In genomic region chrX:1425381-1425780, GRCh38 we compare ENCODE assay signal across 22 cellular contexts. TPM values are rescaled to one million over a fixed set of nuclear protein-coding genes. Genes with fewer than 3 reads are reported as not detected.
DNase-seq lines count a peak whose midpoint lies in the region; ATAC-seq, FAIRE-seq and TF ChIP-seq lines count a peak whose summit lies in the region.
"Had no signal": no experiment of that assay in that cellular context is flagged by ENCODE, and none has a peak within 500 bp of the region (broad histone marks: within the 10 kb centered on the region; RNA-seq: fewer than 3 reads in every experiment).

No MANE protein-coding gene starts in this region.

- H3K4me1 Mint-ChIP-seq in chondrocyte (ENCODE audit: low read depth) = no peaks in the 10 kb centered on the region
- H3K4me1 Mint-ChIP-seq in stimulated activated naive CD8-positive, alpha-beta T cell treated with anti-CD3 and anti-CD28 coated beads, Interleukin-15, amount 100 ng/mL, for 72 hours = no peaks in the 10 kb centered on the region

- no peak for ATAC-seq in sciatic nerve
- ATAC-seq in stimulated activated naive CD8-positive, alpha-beta T cell treated with anti-CD3 and anti-CD28 coated beads, Interleukin-15, amount 100 ng/mL, for 72 hours = no peak

- intact Hi-C loops in sciatic nerve (cut with DNase I) = no loop called here

- DNase-seq in activated CD8-positive, alpha-beta memory T cell treated with anti-CD3 and anti-CD28 coated beads, Interleukin-2, amount 50 U/mL, for 4 hours = peak; percentile 5
- no peak for DNase-seq in activated CD8-positive, alpha-beta memory T cell treated with anti-CD3 and anti-CD28 coated beads for 24 hours
- DNase-seq in AG20443 (ENCODE audit: low spot score) = peak; percentile 1
- DNase-seq in chondrocyte (ENCODE audit: low spot score) = peak; percentile 47
- peak; percentile 33 for DNase-seq in sciatic nerve (ENCODE audit: low spot score)
- DNase-seq in RCC 7860 (ENCODE audit: low spot score) = no peak
- DNase-seq in stimulated activated naive CD8-positive, alpha-beta T cell treated with anti-CD3 and anti-CD28 coated beads, Interleukin-15, amount 100 ng/mL, for 72 hours = no peak
- no peak for DNase-seq in GM19239 (ENCODE audit: insufficient read length, low spot score)
- DNase-seq: 8988T; CD8-positive, alpha-beta memory T cell; GOT3; HCEC 1CT; KG1; NCI-H1092 treated with DMSO at 0.1 percent for 48 hours; NCI-H146; NCI-H2081; NCI-H2171 treated with DMSO at 0.1 percent for 48 hours; NCI-H446; NCI-H526; SHP77 had no signal

- peaks cover 32% of the 10 kb centered on the region for H3K36me3 Mint-ChIP-seq in chondrocyte (ENCODE audit: low read depth)

- H3K4me3 Mint-ChIP-seq in chondrocyte (ENCODE audit: unreplicated experiment) = no peak overlapping the region
- H3K4me3 Mint-ChIP-seq in stimulated activated naive CD8-positive, alpha-beta T cell treated with anti-CD3 and anti-CD28 coated beads, Interleukin-15, amount 100 ng/mL, for 72 hours = no peak overlapping the region
- H3K4me3 Mint-ChIP-seq: CD8-positive, alpha-beta memory T cell had no signal

- peaks cover 21% of the 10 kb centered on the region for H3K9me3 Mint-ChIP-seq in chondrocyte (ENCODE audit: low read depth)
- H3K9me3 Mint-ChIP-seq in stimulated activated naive CD8-positive, alpha-beta T cell treated with anti-CD3 and anti-CD28 coated beads, Interleukin-15, amount 100 ng/mL, for 72 hours = peaks cover 20 to 22% of the 10 kb centered on the region in 2 donors

- TF ChIP-seq CTCF in chondrocyte (IDR thresholded peaks at IDR 0.05) = no peak

- H3K27me3 Mint-ChIP-seq in chondrocyte (ENCODE audit: low read depth) = no peaks in the 10 kb centered on the region
- H3K27me3 Mint-ChIP-seq in stimulated activated naive CD8-positive, alpha-beta T cell treated with anti-CD3 and anti-CD28 coated beads, Interleukin-15, amount 100 ng/mL, for 72 hours = no peaks in the 10 kb centered on the region
- H3K27me3 Mint-ChIP-seq: CD8-positive, alpha-beta memory T cell had no signal

- FAIRE-seq in RCC 7860 (lab: Jason Lieb, UNC) (no peak), GM19239 (lab: Jason Lieb, UNC) (no peak)
- FAIRE-seq: G401.6, GM12892 had no signal

- no peak overlapping the region for H3K27ac Mint-ChIP-seq in chondrocyte (ENCODE audit: unreplicated experiment)
- peak overlapping the region in 1 of 2 donors; percentile 54 for H3K27ac Mint-ChIP-seq in stimulated activated naive CD8-positive, alpha-beta T cell treated with anti-CD3 and anti-CD28 coated beads, Interleukin-15, amount 100 ng/mL, for 72 hours

RNA-seq across cellular contexts. Expression of gene ASMTL, which starts 27.3 kb away (rescaled TPM):
- total RNA-seq in chondrocyte (19.6 to 29.0 TPM (median 20.2 TPM) in 3 replicates), sciatic nerve (35.0 TPM)

RNA-seq across cellular contexts. Expression of gene SLC25A6, which starts 33.5 kb away (rescaled TPM):
- 270 to 332 TPM (median 327 TPM) in 3 replicates for total RNA-seq in chondrocyte
- 167 TPM for total RNA-seq in sciatic nerve

Comparison
In these comparisons a context has a peak if more than half of its experiments do, and no peak if none do; other contexts are left out.
1. DNase-seq: peak in activated CD8-positive, alpha-beta memory T cell treated with anti-CD3 and anti-CD28 coated beads, Interleukin-2, amount 50 U/mL, for 4 hours (single experiment), AG20443 (single experiment), chondrocyte (single experiment) and sciatic nerve (single experiment); none in activated CD8-positive, alpha-beta memory T cell treated with anti-CD3 and anti-CD28 coated beads for 24 hours (single experiment), RCC 7860 (single experiment), stimulated activated naive CD8-positive, alpha-beta T cell treated with anti-CD3 and anti-CD28 coated beads, Interleukin-15, amount 100 ng/mL, for 72 hours (0 of 2) and GM19239 (single experiment).